8 cellular contexts compared by ENCODE assay signal in the genomic region with DNA sequence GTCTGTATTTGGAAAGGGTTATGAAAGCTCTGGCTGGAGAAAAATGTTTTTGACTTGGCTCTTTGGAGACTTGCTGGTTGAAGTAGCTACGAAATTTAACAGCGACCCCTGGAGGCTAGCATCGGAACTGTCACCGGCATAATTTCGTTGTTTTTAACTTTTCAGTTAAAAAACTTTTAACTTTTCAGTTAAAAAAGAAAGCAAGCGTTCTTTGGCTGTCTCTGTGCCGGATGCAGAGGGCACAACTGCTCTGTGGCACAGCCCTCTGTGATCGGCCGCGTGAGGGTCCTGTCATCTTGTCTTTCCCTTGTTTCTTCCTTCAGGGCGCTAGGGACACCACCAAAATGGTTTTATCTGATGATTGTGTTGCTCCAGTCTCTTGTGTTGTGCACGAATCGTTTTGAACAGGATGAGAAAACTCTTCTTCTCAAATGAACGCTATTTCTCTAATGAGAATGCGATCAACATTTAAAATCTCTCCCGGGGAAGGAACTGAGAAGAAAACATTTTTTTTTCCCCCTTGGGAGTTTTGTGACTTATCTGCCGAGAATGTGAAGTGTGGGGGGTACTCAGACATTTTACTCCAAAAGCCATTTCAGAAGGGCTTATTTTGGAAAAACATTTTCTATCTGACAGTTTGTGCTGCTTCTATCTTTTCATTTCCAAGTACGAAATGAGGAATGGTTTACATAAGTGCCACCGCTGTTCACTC. TPM values are rescaled to one million over a fixed set of nuclear protein-coding genes. Genes with fewer than 3 reads are reported as not detected.
DNase-seq lines count a peak whose midpoint lies in the region; ATAC-seq and TF ChIP-seq lines count a peak whose summit lies in the region.

No MANE protein-coding gene starts in this region.

- no peak for ATAC-seq in activated T-cell treated with anti-CD3 and anti-CD28 coated beads, Interleukin-2, amount 50 U/mL, for 4 hours
- ATAC-seq in HG02571 (IDR thresholded peaks at IDR 0.05; ENCODE audit: unreplicated experiment), result no peak
- ATAC-seq in GM18870 (IDR thresholded peaks at IDR 0.05; ENCODE audit: unreplicated experiment), result no peak

- TF ChIP-seq CTCF in A673 (conservative IDR thresholded peaks at IDR 0.05; ENCODE audit: low read depth, low read length), result peak; percentile 96
- peak; percentile 86 for TF ChIP-seq CTCF in GM12872 (IDR thresholded peaks at IDR 0.05; ENCODE audit: insufficient read depth, low read depth, low read length)
- TF ChIP-seq CTCF in prostate gland (IDR thresholded peaks at IDR 0.05), result peak; percentile 52 to 80 (median 55)

- 18% methylated on average over 19 of the region's 19 CpGs for WGBS in prostate gland

- no peak overlapping the region for H3K4me3 Mint-ChIP-seq in activated T-cell treated with anti-CD3 and anti-CD28 coated beads, Interleukin-2, amount 50 U/mL, for 4 hours

- CTCF ChIA-PET in A673 (lab: Charles Lee), result interaction anchor here (0.6 to 0.7 kb wide), 2 partner anchors 45 to 65 kb away, joined by 3 read pairs; no protein-coding TSS in a partner anchor

- no peak overlapping the region for H3K4me3 ChIP-seq in A673 (ENCODE audit: low read depth, low read length, poor library complexity, severe bottlenecking)
- no peak overlapping the region for H3K4me3 ChIP-seq in prostate gland

- H3K9me3 Mint-ChIP-seq in activated T-cell treated with anti-CD3 and anti-CD28 coated beads, Interleukin-2, amount 50 U/mL, for 4 hours, result no peaks in the 10 kb centered on the region

- peaks cover 5% of the 10 kb centered on the region for H3K4me1 Mint-ChIP-seq in activated T-cell treated with anti-CD3 and anti-CD28 coated beads, Interleukin-2, amount 50 U/mL, for 4 hours (ENCODE audit: low read depth)

- H3K27me3 Mint-ChIP-seq in activated T-cell treated with anti-CD3 and anti-CD28 coated beads, Interleukin-2, amount 50 U/mL, for 4 hours (ENCODE audit: low read depth), result peaks cover 21% of the 10 kb centered on the region

- H3K36me3 Mint-ChIP-seq in activated T-cell treated with anti-CD3 and anti-CD28 coated beads, Interleukin-2, amount 50 U/mL, for 4 hours (ENCODE audit: insufficient read depth), result no peaks in the 10 kb centered on the region

- DNase-seq in A673 (ENCODE audit: low spot score), result peak; percentile 51
- DNase-seq in NCI-H748 treated with DMSO at 0.1 percent for 48 hours (lab: John Stamatoyannopoulos, UW), result peak; percentile 45
- peak; percentile 27 for DNase-seq in activated T-cell treated with anti-CD3 and anti-CD28 coated beads, Interleukin-2, amount 50 U/mL, for 4 hours
- peak; percentile 32 for DNase-seq in foreskin melanocyte
- DNase-seq in prostate gland (ENCODE audit: low spot score), result no peak

- POLR2A ChIA-PET in A673 (lab: Charles Lee; ENCODE audit: low non-redundant PET), result no interaction called here

- no peak overlapping the region for H3K27ac ChIP-seq in A673 (ENCODE audit: low read depth, low read length, poor library complexity, severe bottlenecking)
- H3K27ac ChIP-seq in prostate gland, result no peak overlapping the region

- H3K36me3 ChIP-seq in A673 (ENCODE audit: insufficient read depth, low read length, poor library complexity, severe bottlenecking), result no peaks in the 10 kb centered on the region
- no peaks in the 10 kb centered on the region for H3K36me3 ChIP-seq in prostate gland

- H3K27me3 ChIP-seq in A673 (replicated peaks; ENCODE audit: insufficient read depth, low read depth, low read length, poor library complexity) (peaks cover 79% of the 10 kb centered on the region), prostate gland (replicated peaks; ENCODE audit: insufficient read depth) (no peaks in the 10 kb centered on the region)

- intact Hi-C loops in A673 (cut with micrococcal nuclease; ENCODE audit: unreplicated experiment) (loop anchor here (5.0 kb wide), 1 partner anchor 99 kb away; no protein-coding TSS in a partner anchor), prostate gland (cut with DNase I) (loop anchor here (10.0 kb wide), 1 partner anchor 97 kb away; no protein-coding TSS in a partner anchor)

- no TSS peak for BruUV-seq in A673 (replicated peaks; lab: Mats Ljungman, UMichigan)

- no peaks in the 10 kb centered on the region for H3K9me3 ChIP-seq in A673 (ENCODE audit: low read depth, low read length, poor library complexity, severe bottlenecking)
- no peaks in the 10 kb centered on the region for H3K9me3 ChIP-seq in prostate gland

- no peaks in the 10 kb centered on the region for H3K4me1 ChIP-seq in A673 (ENCODE audit: insufficient read depth, low read length, poor library complexity, severe bottlenecking)
- no peaks in the 10 kb centered on the region for H3K4me1 ChIP-seq in prostate gland (replicated peaks)

- TF ChIP-seq POLR2A in prostate gland (IDR thresholded peaks at IDR 0.05), result no peak

RNA-seq across cellular contexts. Expression of a gene that starts 57.1 kb away (rescaled TPM):
- total RNA-seq in A673 (2021), result not detected in 2 replicates
- total RNA-seq in activated T-cell treated with anti-CD3 and anti-CD28 coated beads, Interleukin-2, amount 50 U/mL, for 4 hours, result not detected
- total RNA-seq in prostate gland, result 1 to 10 TPM; 2.2 to 2.7 TPM
